11 cellular contexts compared by ENCODE assay signal in genomic region chr4:40452490-40452813, GRCh38.
DNase-seq lines count a peak whose midpoint lies in the region; ATAC-seq and TF ChIP-seq lines count a peak whose summit lies in the region.
"Had no signal": no experiment of that assay in that cellular context is flagged by ENCODE, and none has a peak within 500 bp of the region (broad histone marks: within the 10 kb centered on the region; RNA-seq: fewer than 3 reads in every experiment).

No MANE protein-coding gene starts in this region.

- ATAC-seq in GM18520 (IDR thresholded peaks at IDR 0.05; ENCODE audit: unreplicated experiment) (peak; percentile 16), GM19467 (IDR thresholded peaks at IDR 0.05; ENCODE audit: unreplicated experiment) (no peak)
- ATAC-seq: HCT116 had no signal

- H3K9me3 ChIP-seq in GM23248 (ENCODE audit: low read depth) = no peaks in the 10 kb centered on the region
- H3K9me3 ChIP-seq: pancreas had no signal

- H3K79me2 ChIP-seq in GM23248 (ENCODE audit: insufficient read depth) = no peaks in the 10 kb centered on the region

- H3K4me1 Mint-ChIP-seq in nephron = no peaks in the 10 kb centered on the region

- H4K20me1 ChIP-seq in GM23248 (ENCODE audit: insufficient read depth) = no peaks in the 10 kb centered on the region

- no peaks in the 10 kb centered on the region for H3K27me3 ChIP-seq in GM23248 (replicated peaks; ENCODE audit: insufficient read depth)
- H3K27me3 ChIP-seq in dorsolateral prefrontal cortex = no peaks in the 10 kb centered on the region
- H3K27me3 ChIP-seq: pancreas had no signal

- in situ Hi-C loops in GM23248 (cut with MboI) = no loop called here

- no peak for TF ChIP-seq CTCF in WI38 (IDR thresholded peaks at IDR 0.05; ENCODE audit: low read depth, low read length)
- no peak for TF ChIP-seq CTCF in nephron (IDR thresholded peaks at IDR 0.05; ENCODE audit: unreplicated experiment in 3 of 3)
- no peak for TF ChIP-seq CTCF in dorsolateral prefrontal cortex (IDR thresholded peaks at IDR 0.05 in 54 of 56, conservative IDR thresholded peaks at IDR 0.05 in 2 of 56; ENCODE audit: low read depth in 1 of 56, partially characterized antibody in 56 of 56)

- no peak overlapping the region for H3K4me2 ChIP-seq in GM23248 (ENCODE audit: unreplicated experiment)

- no peaks in the 10 kb centered on the region for H3K36me3 ChIP-seq in GM23248 (ENCODE audit: low read depth)
- H3K36me3 ChIP-seq: pancreas had no signal

- H3K4me3 Mint-ChIP-seq in nephron = no peak overlapping the region

- peak overlapping the region in 2 of 3 experiments; percentile 8 to 37 for H3K27ac Mint-ChIP-seq in nephron

- H3K4me1 ChIP-seq in GM23248 (ENCODE audit: insufficient read depth) = no peaks in the 10 kb centered on the region

- peaks cover 3% of the 10 kb centered on the region for H3K36me3 Mint-ChIP-seq in nephron (ENCODE audit: low read depth)

- H3F3A ChIP-seq in GM23248 (ENCODE audit: insufficient read depth) = no peaks in the 10 kb centered on the region

- H3K27me3 Mint-ChIP-seq in nephron (ENCODE audit: low read depth) = no peaks in the 10 kb centered on the region

- H3K4me3 ChIP-seq in GM23248 (no peak overlapping the region), WI38 (ENCODE audit: low read depth, low read length) (peak overlapping the region; percentile 13), dorsolateral prefrontal cortex (no peak overlapping the region)
- H3K4me3 ChIP-seq: pancreas had no signal

- H3K27ac ChIP-seq in GM23248 = no peak overlapping the region
- no peak overlapping the region for H3K27ac ChIP-seq in dorsolateral prefrontal cortex

- intact Hi-C loops in dorsolateral prefrontal cortex (cut with DNase I) = no loop called here

- no peaks in the 10 kb centered on the region for H3K9me2 ChIP-seq in GM23248 (ENCODE audit: insufficient read depth)

- no peaks in the 10 kb centered on the region for H3K9me3 Mint-ChIP-seq in nephron

- peak overlapping the region; percentile 41; the same call in 1 of the 2 replicates for H2AFZ ChIP-seq in GM23248

- no peak overlapping the region for H3K9ac ChIP-seq in GM23248

- WGBS in GM23248 (ENCODE audit: low coverage in 1 of 2, low lambda C conversion rate in 2 of 2, missing lambda C conversion rate in 2 of 2), 2 experiments = 79 to 86% methylated on average over 6 of the region's 6 CpGs

- no peak for DNase-seq in GM23248
- DNase-seq in foreskin melanocyte = no peak
- no peak for DNase-seq in dorsolateral prefrontal cortex
- DNase-seq: activated T-cell treated with anti-CD3 and anti-CD28 coated beads for 4 hours, NCI-H1694, pancreas had no signal
